8 cellular contexts compared by ENCODE assay signal in the genomic region with DNA sequence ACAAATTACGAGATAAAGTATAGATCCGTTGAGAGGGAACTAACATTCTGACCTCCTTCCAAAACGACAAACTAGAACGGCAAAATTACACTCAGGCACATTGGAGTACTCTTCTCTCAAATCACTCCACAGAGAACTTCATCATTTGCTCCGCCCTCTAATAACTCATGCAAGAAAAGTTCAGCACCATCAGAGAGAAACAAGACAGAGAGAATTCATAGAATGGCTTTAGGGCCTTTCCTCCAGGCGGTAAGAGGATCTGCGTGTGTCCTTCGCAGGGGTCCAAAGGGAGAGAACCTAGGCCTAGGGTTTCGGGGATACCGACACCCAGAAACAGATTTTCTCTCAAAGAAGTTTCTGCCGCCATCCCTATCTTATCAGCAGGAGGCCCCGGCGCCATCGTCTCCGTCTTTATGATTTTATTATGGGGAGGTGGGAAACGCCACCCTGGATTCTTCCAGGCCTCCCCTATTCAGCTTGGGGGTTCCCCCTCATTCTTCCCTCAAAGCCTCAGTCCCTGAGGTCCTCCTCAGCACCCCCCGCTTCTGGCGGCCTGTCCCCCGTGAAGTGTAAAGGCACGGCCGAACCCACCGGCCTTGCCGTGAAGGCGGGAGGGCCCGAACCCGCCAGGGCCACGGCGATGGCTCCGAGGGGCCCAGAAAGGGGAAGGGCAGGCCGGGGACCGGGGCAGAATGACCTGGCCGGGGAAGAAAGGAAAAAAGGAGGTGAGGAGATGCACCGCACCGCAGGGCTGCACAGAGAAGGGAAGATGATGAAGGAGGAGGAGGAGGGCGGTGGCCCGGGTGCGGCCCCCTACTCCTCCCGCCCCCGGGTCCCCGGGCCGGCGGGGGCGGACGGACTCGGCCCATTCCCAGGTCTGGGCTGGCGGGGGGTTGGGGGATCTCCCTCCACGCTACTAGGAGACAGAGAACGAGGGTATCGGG. TPM values are rescaled to one million over a fixed set of nuclear protein-coding genes. Genes with fewer than 3 reads are reported as not detected.
A peak's percentile ranks its signal among the peaks of the same experiment; 100 is the strongest.
DNase-seq lines count a peak whose midpoint lies in the region; ATAC-seq, FAIRE-seq and TF ChIP-seq lines count a peak whose summit lies in the region.

No MANE protein-coding gene starts in this region.

- no peaks in the 10 kb centered on the region for H3K27me3 ChIP-seq in spleen (replicated peaks in 1 of 7)

- FAIRE-seq in islet of Langerhans (lab: Jason Lieb, UNC), result peak; percentile 24

- intact Hi-C loops in spleen (cut with DNase I; ENCODE audit: low total_unique reads), result no loop called here

- peak overlapping the region; percentile 89 for H3K4me3 ChIP-seq in Jurkat, Clone E6-1 (ENCODE audit: low read length)
- H3K4me3 ChIP-seq in spleen, result peak overlapping the region; percentile 72 to 97 (median 90)

- H3K9me3 ChIP-seq in spleen, result no peaks in the 10 kb centered on the region

- DNase-seq in GF-D8 (lab: John Stamatoyannopoulos, UW) (peak; percentile 44), T-helper 1 cell (peak in 4 of 5 donors; percentile 3 to 30 (median 12)), caudate nucleus (lab: John Stamatoyannopoulos, UW) (peak in 28 of 61 donors; percentile 4 to 58 (median 26)), spleen (peak; percentile 91), middle frontal gyrus (ENCODE audit: extremely low spot score, low spot score) (no peak)
- DNase-seq in Jurkat, Clone E6-1 (ENCODE audit: low read depth, low spot score), result peak; percentile 58

- H3K36me3 ChIP-seq in spleen, result peaks cover 0 to 27% (median 5%) of the 10 kb centered on the region in 6 donors

- no peak for TF ChIP-seq POLR2A in spleen (IDR thresholded peaks at IDR 0.05)

- WGBS in spleen, 5 donors, result 0 to 1% (median 1%) methylated on average over 42 to 49 of the region's 49 CpGs

- peaks cover 8 to 49% (median 35%) of the 10 kb centered on the region in 6 donors for H3K4me1 ChIP-seq in spleen

- H3K27ac ChIP-seq in caudate nucleus (ENCODE audit: low read depth, low read length) (peak overlapping the region; percentile 95), spleen (peak overlapping the region; percentile 76 to 97 (median 95))

- no peak for TF ChIP-seq CTCF in spleen (IDR thresholded peaks at IDR 0.05 in 8 of 11, conservative IDR thresholded peaks at IDR 0.05 in 3 of 11)

- ATAC-seq in GM21737 (IDR thresholded peaks at IDR 0.05; ENCODE audit: unreplicated experiment), result peak; percentile 27

RNA-seq across cellular contexts. Expression of a gene that starts 0.8 kb away (rescaled TPM):
- polyA plus RNA-seq in Jurkat, Clone E6-1 (2012; ENCODE audit: insufficient read depth, insufficient read length), result 21.1 TPM
- 10 to 100 TPM; 21.1 to 59.0 (median 53.6) TPM for total RNA-seq in spleen
- 10 to 100 TPM in 1 of 3 donors, 1 to 10 TPM in 2; 2.4 to 12.8 (median 2.5) TPM for polyA plus RNA-seq in spleen
